Comparison of ENCODE assay signal across 8 cellular contexts in the genomic region with DNA sequence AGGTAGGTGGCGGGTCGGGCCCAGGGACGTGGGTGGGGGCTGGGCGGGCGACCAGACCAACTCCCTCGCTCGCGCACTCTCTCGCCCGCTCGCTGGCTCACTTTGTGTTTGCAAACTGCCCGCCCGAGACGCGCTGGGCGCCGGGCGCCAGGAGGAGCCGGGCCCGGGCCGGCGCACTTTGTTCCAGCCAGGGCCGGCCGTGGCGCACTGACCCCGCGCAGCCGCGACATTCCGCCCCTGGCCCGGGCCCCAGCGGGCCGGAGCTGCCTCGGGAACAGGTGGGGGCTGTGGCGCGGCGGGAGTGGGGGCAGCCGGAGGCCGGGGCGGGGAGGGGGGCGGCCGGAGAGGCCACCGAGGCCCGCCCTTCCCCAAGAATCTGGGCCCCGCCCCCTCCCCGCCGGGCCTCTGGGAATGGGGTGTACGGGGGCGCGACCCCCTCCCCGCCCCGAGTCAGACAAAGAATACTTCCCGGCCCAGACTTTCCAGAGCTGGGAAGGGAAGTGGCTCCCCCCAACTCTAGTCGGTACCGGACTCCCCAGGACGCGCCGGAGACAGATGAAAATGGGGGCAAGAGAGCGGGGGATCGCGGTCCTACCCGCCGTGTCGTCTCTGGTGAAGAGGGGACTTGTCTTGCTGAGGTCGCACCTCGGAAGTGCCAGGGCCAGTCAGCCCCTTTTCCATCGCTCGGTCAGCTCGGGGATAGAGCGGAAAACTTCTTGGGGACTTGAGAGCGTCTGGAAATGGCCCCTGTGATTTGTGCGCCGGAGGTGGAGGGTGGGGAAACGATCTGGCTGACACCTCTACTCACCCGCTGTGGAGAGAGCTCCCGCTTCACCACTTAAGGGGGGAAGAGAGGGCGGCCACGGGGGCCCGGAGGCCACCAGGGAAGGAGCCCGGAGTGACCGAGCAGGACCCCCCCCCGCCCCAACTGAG. TPM values are rescaled to one million over a fixed set of nuclear protein-coding genes. Genes with fewer than 3 reads are reported as not detected.
A peak's percentile ranks its signal among the peaks of the same experiment; 100 is the strongest.
DNase-seq lines count a peak whose midpoint lies in the region; ATAC-seq and TF ChIP-seq lines count a peak whose summit lies in the region.

No MANE protein-coding gene starts in this region.

- H3K4me3 Mint-ChIP-seq in T-cell, result peak overlapping the region; percentile 87 to 93 (median 87)
- H3K4me3 Mint-ChIP-seq in dendritic cell treated with granulocyte-macrophage colony-stimulating factor and Interleukin-4, amounts not matched to agents 40 ng/mL and 50 ng/mL, for 4 days, result peak overlapping the region; percentile 75

- H3K27me3 ChIP-seq in BE2C, result no peaks in the 10 kb centered on the region
- H3K27me3 ChIP-seq in stomach, result peaks cover 0 to 44% (median 7%) of the 10 kb centered on the region in 3 donors

- POLR2A ChIA-PET in T-cell (lab: Charles Lee), result no interaction called here

- H3K4me1 Mint-ChIP-seq in T-cell, result peaks cover 23 to 39% (median 32%) of the 10 kb centered on the region in 3 donors
- H3K4me1 Mint-ChIP-seq in dendritic cell treated with granulocyte-macrophage colony-stimulating factor and Interleukin-4, amounts not matched to agents 40 ng/mL and 50 ng/mL, for 4 days (ENCODE audit: low read depth), result peaks cover 57% of the 10 kb centered on the region

- peaks cover 6% of the 10 kb centered on the region for H3K4me1 ChIP-seq in BE2C
- H3K4me1 ChIP-seq in stomach, result peaks cover 43 to 82% (median 72%) of the 10 kb centered on the region in 4 donors

- CTCF ChIA-PET in T-cell (lab: Charles Lee), result no interaction called here

- peak; percentile 61 for DNase-seq in BE2C
- DNase-seq in T-cell, result peak in 15 of 34 experiments; percentile 19 to 40 (median 26)
- no peak for DNase-seq in lower leg skin (ENCODE audit: low spot score in 2 of 2)
- peak; percentile 48 for DNase-seq in stomach
- DNase-seq in activated CD4-positive, CD25-positive, alpha-beta regulatory T cell (lab: John Stamatoyannopoulos, UW), result no peak

- peak overlapping the region in 1 of 2 donors; percentile 23 for H3K27ac Mint-ChIP-seq in T-cell
- peak overlapping the region; percentile 12 for H3K27ac Mint-ChIP-seq in dendritic cell treated with granulocyte-macrophage colony-stimulating factor and Interleukin-4, amounts not matched to agents 40 ng/mL and 50 ng/mL, for 4 days

- H3K36me3 ChIP-seq in BE2C (no peaks in the 10 kb centered on the region), stomach (peaks cover 0 to 13% (median 11%) of the 10 kb centered on the region in 4 donors)

- H3K27me3 Mint-ChIP-seq in T-cell, result peaks cover 5 to 16% of the 10 kb centered on the region in 2 donors
- peaks cover 72% of the 10 kb centered on the region for H3K27me3 Mint-ChIP-seq in dendritic cell treated with granulocyte-macrophage colony-stimulating factor and Interleukin-4, amounts not matched to agents 40 ng/mL and 50 ng/mL, for 4 days

- no peak for TF ChIP-seq EP300 in stomach (IDR thresholded peaks at IDR 0.05)

- H3K4me3 ChIP-seq in BE2C (ENCODE audit: low read depth, low read length), result peak overlapping the region; percentile 73
- peak overlapping the region; percentile 67 for H3K4me3 ChIP-seq in lower leg skin (ENCODE audit: low read depth, poor library complexity, severe bottlenecking)
- H3K4me3 ChIP-seq in stomach, result peak overlapping the region; percentile 74 to 99 (median 94)

- ATAC-seq in GM18909 (IDR thresholded peaks at IDR 0.05; ENCODE audit: poor library complexity, unreplicated experiment) (peak; percentile 20), HG03196 (IDR thresholded peaks at IDR 0.05; ENCODE audit: unreplicated experiment) (peak; percentile 16), T-cell (replicated peaks in 1 of 4) (no peak)

- no peaks in the 10 kb centered on the region for H3K9me3 Mint-ChIP-seq in T-cell
- no peaks in the 10 kb centered on the region for H3K9me3 Mint-ChIP-seq in dendritic cell treated with granulocyte-macrophage colony-stimulating factor and Interleukin-4, amounts not matched to agents 40 ng/mL and 50 ng/mL, for 4 days

- H3K27ac ChIP-seq in stomach, result peak overlapping the region; percentile 81 to 94 (median 88)

- H3K9me3 ChIP-seq in BE2C (no peaks in the 10 kb centered on the region), stomach (no peaks in the 10 kb centered on the region)

- 0 to 2% methylated on average over 45 to 60 of the region's 82 CpGs for WGBS in lower leg skin, 2 donors
- WGBS in stomach, 5 donors, result 0 to 1% (median 1%) methylated on average over 26 to 82 of the region's 82 CpGs

- TF ChIP-seq CTCF in BE2C (IDR thresholded peaks at IDR 0.05; ENCODE audit: low read depth, low read length), result no peak
- TF ChIP-seq CTCF in lower leg skin (IDR thresholded peaks at IDR 0.05), result no peak
- no peak for TF ChIP-seq CTCF in stomach (IDR thresholded peaks at IDR 0.05)

- no peak for TF ChIP-seq POLR2A in lower leg skin (IDR thresholded peaks at IDR 0.05)
- TF ChIP-seq POLR2A in stomach (IDR thresholded peaks at IDR 0.05), result no peak

- intact Hi-C loops in dendritic cell treated with granulocyte-macrophage colony-stimulating factor and Interleukin-4, amounts not matched to agents 40 ng/mL and 50 ng/mL, for 4 days (cut with micrococcal nuclease), result no loop called here
- intact Hi-C loops in lower leg skin (cut with DNase I; ENCODE audit: low total_unique reads), result no loop called here
- intact Hi-C loops in stomach (cut with DNase I; ENCODE audit: low total_unique reads), result no loop called here

- H3K36me3 Mint-ChIP-seq in T-cell, result peaks cover 11% of the 10 kb centered on the region
- peaks cover 10% of the 10 kb centered on the region for H3K36me3 Mint-ChIP-seq in dendritic cell treated with granulocyte-macrophage colony-stimulating factor and Interleukin-4, amounts not matched to agents 40 ng/mL and 50 ng/mL, for 4 days (ENCODE audit: low read depth)

RNA-seq across cellular contexts. Expression of a gene that starts 1.0 kb away (rescaled TPM):
- 42.7 TPM for polyA plus RNA-seq in BE2C (2012; ENCODE audit: insufficient read depth, insufficient read length, low read depth)
- total RNA-seq in T-cell, result 10 to 100 TPM in 1 of 5 donors, 1 to 10 TPM in 4; 4.6 to 10.1 (median 9.5) TPM
- 10 to 100 TPM in 2 of 4 donors, 1 to 10 TPM in 2; 7.5 to 11.6 (median 10.1) TPM for total RNA-seq in lower leg skin
- 10 to 100 TPM in 4 of 5 donors, 1 to 10 TPM in 1; 7.9 to 70.4 (median 40.3) TPM for total RNA-seq in stomach
- polyA plus RNA-seq in stomach, result 10 to 100 TPM; 14.3 to 33.7 (median 27.6) TPM

Comparison
In these comparisons a context has a peak if more than half of its experiments do, and no peak if none do; other contexts are left out.
1. DNase-seq: peak in BE2C (single experiment) and stomach (single experiment); none in lower leg skin (0 of 2) and activated CD4-positive, CD25-positive, alpha-beta regulatory T cell (0 of 4).
2. ATAC-seq: peak in GM18909 (single experiment) and HG03196 (single experiment); none in T-cell (0 of 4).
3. Peak in every context shown above with its lines, with median percentiles within 50 percentile points of each other: H3K4me3 ChIP-seq.